1 cellular context compared by ENCODE assay signal in genomic region chr19:50427318-50427925, GRCh38.
TF ChIP-seq lines count a peak whose summit lies in the region.

No MANE protein-coding gene starts in this region.

TF ChIP-seq in GM12878, 131 proteins besides CTCF, POLR2A, EP300 and RAD21:
- TF ChIP-seq SIN3A (IDR thresholded peaks at IDR 0.05; ENCODE audit: low read depth, low read length) (no peak), EGR1 (IDR thresholded peaks at IDR 0.05; ENCODE audit: borderline replicate concordance in 1 of 2, low read depth in 2 of 2, low read length in 2 of 2) (no peak), PML (IDR thresholded peaks at IDR 0.05; ENCODE audit: low read length) (no peak), DPF2 (IDR thresholded peaks at IDR 0.05) (no peak), TBL1XR1 (IDR thresholded peaks at IDR 0.05; ENCODE audit: low read depth, low read length) (no peak), MTA2 (IDR thresholded peaks at IDR 0.05; ENCODE audit: low read depth) (no peak), ZBTB4 (CRISPR knock-in tag; IDR thresholded peaks at IDR 0.05) (no peak), GATAD2B (conservative IDR thresholded peaks at IDR 0.05; ENCODE audit: low read depth) (no peak), RUNX3 (IDR thresholded peaks at IDR 0.05; ENCODE audit: low read length) (no peak), SIX5 (IDR thresholded peaks at IDR 0.05; ENCODE audit: low read depth, low read length, severe bottlenecking) (no peak), POLR2AphosphoS2 (IDR thresholded peaks at IDR 0.05; ENCODE audit: low read depth, low read length) (no peak), SREBF2 (IDR thresholded peaks at IDR 0.05; ENCODE audit: low read length) (no peak), MXI1 (IDR thresholded peaks at IDR 0.05; ENCODE audit: low read depth, low read length) (no peak)
TF ChIP-seq in GM12878: peak in this region for 0.
